In the genomic region with DNA sequence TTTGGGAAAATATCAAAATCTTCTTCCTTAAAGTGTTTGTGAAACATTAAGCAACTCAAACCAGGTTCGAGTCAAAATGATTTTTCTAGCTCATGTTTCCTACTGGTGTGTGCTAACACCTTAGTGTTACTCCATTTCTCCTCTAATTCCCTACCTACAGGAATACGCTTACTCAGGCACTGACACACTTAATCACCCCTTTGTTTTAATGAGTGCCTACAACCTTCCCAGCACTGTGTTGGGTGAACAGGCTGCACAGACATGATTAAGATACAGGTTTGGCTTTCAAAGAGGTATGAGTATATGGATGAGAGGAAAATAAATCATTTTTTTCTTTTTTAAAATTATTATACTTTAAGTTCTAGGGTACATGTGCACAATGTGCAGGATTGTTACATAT, we compare ENCODE assay signal across 41 cellular contexts. TPM values are rescaled to one million over a fixed set of nuclear protein-coding genes. Genes with fewer than 3 reads are reported as not detected.
"Had no signal": no experiment of that assay in that cellular context is flagged by ENCODE, and none has a peak within 500 bp of the region (broad histone marks: within the 10 kb centered on the region; RNA-seq: fewer than 3 reads in every experiment).

No MANE protein-coding gene starts in this region.

- H3K27me3 Mint-ChIP-seq: activated naive CD4-positive, alpha-beta T cell treated with anti-CD3 and anti-CD28 coated beads, Interleukin-2, amount 10 ng/mL, durations not matched to agents 7 days and 5 days; activated naive CD4-positive, alpha-beta T cell treated with anti-CD3 and anti-CD28 coated beads, Interleukin-2, amount 50 U/mL, for 24 hours; central memory CD8-positive, alpha-beta T cell had no signal

- H3K27ac Mint-ChIP-seq: activated naive CD4-positive, alpha-beta T cell treated with anti-CD3 and anti-CD28 coated beads for 36 hours; activated naive CD4-positive, alpha-beta T cell treated with anti-CD3 and anti-CD28 coated beads, Interleukin-2, amount 10 ng/mL, durations not matched to agents 7 days and 5 days; activated naive CD4-positive, alpha-beta T cell treated with anti-CD3 and anti-CD28 coated beads, Interleukin-2, amount 50 U/mL, for 24 hours; activated naive CD4-positive, alpha-beta T cell treated with anti-CD3 and anti-CD28 coated beads, Interleukin-2, amount 50 U/mL, for 72 hours; activated naive CD8-positive, alpha-beta T cell; activated naive CD8-positive, alpha-beta T cell treated with anti-CD3 and anti-CD28 coated beads for 36 hours; activated naive CD8-positive, alpha-beta T cell treated with anti-CD3 and anti-CD28 coated beads, Interleukin-2, amount 10 ng/mL, durations not matched to agents 7 days and 5 days; activated naive CD8-positive, alpha-beta T cell treated with anti-CD3 and anti-CD28 coated beads, Interleukin-2, amount 50 U/mL, for 24 hours; activated T-cell treated with anti-CD3 and anti-CD28 coated beads, Interleukin-2, amount 50 U/mL, for 24 hours; activated T-cell treated with anti-CD3 and anti-CD28 coated beads, Interleukin-2, amount 50 U/mL, for 72 hours; activated T-helper 1 cell treated with anti-CD3 and anti-CD28 coated beads, Interleukin-12 subunit alpha, Interleukin-12 subunit beta, Interleukin-2, Interleukin-4 antibody, amounts not matched to agents 30 ng/mL and 10 ng/mL and 1 ng/mL, durations not matched to agents 14 hours and 24 hours and 36 hours; activated T-helper 17 cell treated with anti-CD3 and anti-CD28 coated beads, Interleukin-2, amount 50 U/mL, for 72 hours; activated T-helper 2 cell treated with anti-CD3 and anti-CD28 coated beads, Interferon-gamma antibody, Interleukin-2, Interleukin-4, amounts not matched to agents 10 μg/mL and 5 μg/mL and 100 μg/mL, durations not matched to agents 14 hours and 24 hours and 36 hours; brain had no signal

- H3K4me1 Mint-ChIP-seq: activated naive CD4-positive, alpha-beta T cell treated with anti-CD3 and anti-CD28 coated beads, Interleukin-2, amount 10 ng/mL, durations not matched to agents 7 days and 5 days; activated naive CD4-positive, alpha-beta T cell treated with anti-CD3 and anti-CD28 coated beads, Interleukin-2, amount 50 U/mL, for 24 hours; activated naive CD8-positive, alpha-beta T cell treated with anti-CD3 and anti-CD28 coated beads for 36 hours; activated naive CD8-positive, alpha-beta T cell treated with anti-CD3 and anti-CD28 coated beads, Interleukin-2, amount 10 ng/mL, durations not matched to agents 7 days and 5 days; activated naive CD8-positive, alpha-beta T cell treated with anti-CD3 and anti-CD28 coated beads, Interleukin-2, amount 50 U/mL, for 24 hours; activated T-helper 17 cell treated with anti-CD3 and anti-CD28 coated beads, Interleukin-2, amount 50 U/mL, for 72 hours; brain; central memory CD8-positive, alpha-beta T cell had no signal

- H3K9me3 Mint-ChIP-seq: activated naive CD4-positive, alpha-beta T cell treated with anti-CD3 and anti-CD28 coated beads, Interleukin-2, amount 10 ng/mL, durations not matched to agents 7 days and 5 days; activated naive CD4-positive, alpha-beta T cell treated with anti-CD3 and anti-CD28 coated beads, Interleukin-2, amount 50 U/mL, for 24 hours; activated naive CD8-positive, alpha-beta T cell treated with anti-CD3 and anti-CD28 coated beads for 36 hours; activated naive CD8-positive, alpha-beta T cell treated with anti-CD3 and anti-CD28 coated beads, Interleukin-2, amount 50 U/mL, for 24 hours; activated T-cell treated with anti-CD3 and anti-CD28 coated beads, Interleukin-2, amount 50 U/mL, for 4 hours; activated T-helper 1 cell treated with anti-CD3 and anti-CD28 coated beads, Interleukin-12 subunit alpha, Interleukin-12 subunit beta, Interleukin-2, Interleukin-4 antibody, amounts not matched to agents 30 ng/mL and 10 ng/mL and 1 ng/mL, durations not matched to agents 14 hours and 24 hours and 36 hours; activated T-helper 17 cell treated with anti-CD3 and anti-CD28 coated beads, Interleukin-2, amount 50 U/mL, for 72 hours; activated T-helper 2 cell treated with anti-CD3 and anti-CD28 coated beads, Interferon-gamma antibody, Interleukin-2, Interleukin-4, amounts not matched to agents 10 μg/mL and 5 μg/mL and 100 μg/mL, durations not matched to agents 14 hours and 24 hours and 36 hours; central memory CD8-positive, alpha-beta T cell had no signal

- H3K9me3 ChIP-seq: adrenal gland, ascending aorta, body of pancreas had no signal

- H3K4me3 Mint-ChIP-seq: activated naive CD4-positive, alpha-beta T cell treated with anti-CD3 and anti-CD28 coated beads for 36 hours; activated naive CD4-positive, alpha-beta T cell treated with anti-CD3 and anti-CD28 coated beads, Interleukin-2, amount 10 ng/mL, durations not matched to agents 7 days and 5 days; activated naive CD4-positive, alpha-beta T cell treated with anti-CD3 and anti-CD28 coated beads, Interleukin-2, amount 50 U/mL, for 24 hours; activated naive CD8-positive, alpha-beta T cell; activated naive CD8-positive, alpha-beta T cell treated with anti-CD3 and anti-CD28 coated beads for 36 hours; activated naive CD8-positive, alpha-beta T cell treated with anti-CD3 and anti-CD28 coated beads, Interleukin-2, amount 10 ng/mL, durations not matched to agents 7 days and 5 days; activated naive CD8-positive, alpha-beta T cell treated with anti-CD3 and anti-CD28 coated beads, Interleukin-2, amount 50 U/mL, for 24 hours; activated T-cell treated with anti-CD3 and anti-CD28 coated beads, Interleukin-2, amount 50 U/mL, for 24 hours; activated T-cell treated with anti-CD3 and anti-CD28 coated beads, Interleukin-2, amount 50 U/mL, for 4 hours; activated T-cell treated with anti-CD3 and anti-CD28 coated beads, Interleukin-2, amount 50 U/mL, for 72 hours; activated T-helper 1 cell treated with anti-CD3 and anti-CD28 coated beads, Interleukin-12 subunit alpha, Interleukin-12 subunit beta, Interleukin-2, Interleukin-4 antibody, amounts not matched to agents 30 ng/mL and 10 ng/mL and 1 ng/mL, durations not matched to agents 14 hours and 24 hours and 36 hours; activated T-helper 17 cell treated with anti-CD3 and anti-CD28 coated beads, Interleukin-2, amount 50 U/mL, for 72 hours; brain; central memory CD8-positive, alpha-beta T cell had no signal

- H3K27ac ChIP-seq: adrenal gland, ascending aorta, body of pancreas, brain microvascular endothelial cell, cardiac muscle cell had no signal

- H3K4me3 ChIP-seq: adrenal gland, ascending aorta, body of pancreas, cardiac muscle cell had no signal

- H3K36me3 Mint-ChIP-seq: activated naive CD4-positive, alpha-beta T cell treated with anti-CD3 and anti-CD28 coated beads, Interleukin-2, amount 10 ng/mL, durations not matched to agents 7 days and 5 days; activated naive CD8-positive, alpha-beta T cell treated with anti-CD3 and anti-CD28 coated beads for 36 hours; brain had no signal

- ATAC-seq: activated naive CD4-positive, alpha-beta T cell treated with anti-CD3 and anti-CD28 coated beads, Interleukin-2, amount 50 U/mL, for 72 hours; activated naive CD8-positive, alpha-beta T cell treated with anti-CD3 and anti-CD28 coated beads, Interleukin-2, amount 50 U/mL, for 24 hours; activated T-cell treated with anti-CD3 and anti-CD28 coated beads, Interleukin-2, amount 50 U/mL, for 4 hours; activated T-cell treated with anti-CD3 and anti-CD28 coated beads, Interleukin-2, amount 50 U/mL, for 72 hours; activated T-helper 17 cell treated with anti-CD3 and anti-CD28 coated beads, Interleukin-2, amount 50 U/mL, for 72 hours; body of pancreas had no signal

- DNase-seq: activated effector memory CD4-positive, alpha-beta T cell treated with anti-CD3 and anti-CD28 coated beads, Interleukin-2, amount 50 U/mL, for 16 hours; activated effector memory CD4-positive, alpha-beta T cell treated with Interleukin-2 at 50 U/mL for 16 hours; activated gamma-delta T cell; activated gamma-delta T cell treated with Interleukin-2 at 50 U/mL for 16 hours; activated naive CD4-positive, alpha-beta T cell; activated naive CD4-positive, alpha-beta T cell treated with anti-CD3 and anti-CD28 coated beads for 36 hours; activated naive CD4-positive, alpha-beta T cell treated with anti-CD3 and anti-CD28 coated beads, Interleukin-2, amount 10 ng/mL, durations not matched to agents 7 days and 5 days; activated naive CD4-positive, alpha-beta T cell treated with anti-CD3 and anti-CD28 coated beads, Interleukin-2, amount 50 U/mL, for 16 hours; activated naive CD4-positive, alpha-beta T cell treated with Interleukin-2 at 50 U/mL for 16 hours; activated naive CD8-positive, alpha-beta T cell treated with anti-CD3 and anti-CD28 coated beads for 36 hours; activated naive CD8-positive, alpha-beta T cell treated with anti-CD3 and anti-CD28 coated beads, Interleukin-2, amount 10 ng/mL, durations not matched to agents 7 days and 5 days; activated naive CD8-positive, alpha-beta T cell treated with anti-CD3 and anti-CD28 coated beads, Interleukin-2, amount 50 U/mL, for 24 hours; activated T-cell treated with anti-CD3 and anti-CD28 coated beads for 4 hours; activated T-cell treated with anti-CD3 and anti-CD28 coated beads, Interleukin-2, amount 50 U/mL, for 1 hour; activated T-cell treated with anti-CD3 and anti-CD28 coated beads, Interleukin-2, amount 50 U/mL, for 24 hours; activated T-cell treated with anti-CD3 and anti-CD28 coated beads, Interleukin-2, amount 50 U/mL, for 4 hours; activated T-cell treated with anti-CD3 and anti-CD28 coated beads, Interleukin-2, amount 50 U/mL, for 48 hours; activated T-cell treated with anti-CD3 and anti-CD28 coated beads, Interleukin-2, amount 50 U/mL, for 72 hours; adrenal gland; amniotic stem cell; amygdala; anterior cingulate cortex; aorta; body of pancreas; brain microvascular endothelial cell; caudate nucleus; central memory CD4-positive, alpha-beta T cell; cerebellar nuclear complex had no signal

- H3K4me1 ChIP-seq: adrenal gland, ascending aorta had no signal

- FAIRE-seq: astrocyte had no signal

- H3K27me3 ChIP-seq: adrenal gland, ascending aorta, body of pancreas, brain microvascular endothelial cell, cardiac muscle cell had no signal

- H3K36me3 ChIP-seq: adrenal gland, ascending aorta, brain microvascular endothelial cell, cardiac muscle cell had no signal

RNA-seq across cellular contexts. Expression of gene PZP, which starts 15.6 kb away (rescaled TPM):
- total RNA-seq: activated naive CD4-positive, alpha-beta T cell treated with anti-CD3 and anti-CD28 coated beads for 36 hours; activated naive CD4-positive, alpha-beta T cell treated with anti-CD3 and anti-CD28 coated beads, Interleukin-2, amount 50 U/mL, for 72 hours; activated naive CD8-positive, alpha-beta T cell treated with anti-CD3 and anti-CD28 coated beads for 36 hours; activated naive CD8-positive, alpha-beta T cell treated with anti-CD3 and anti-CD28 coated beads, Interleukin-2, amount 10 ng/mL, durations not matched to agents 7 days and 5 days; activated T-cell treated with anti-CD3 and anti-CD28 coated beads, Interleukin-2, amount 50 U/mL, for 4 hours; activated T-cell treated with anti-CD3 and anti-CD28 coated beads, Interleukin-2, amount 50 U/mL, for 72 hours; activated T-helper 1 cell treated with anti-CD3 and anti-CD28 coated beads, Interleukin-12 subunit alpha, Interleukin-12 subunit beta, Interleukin-2, Interleukin-4 antibody, amounts not matched to agents 30 ng/mL and 10 ng/mL and 1 ng/mL, durations not matched to agents 14 hours and 24 hours and 36 hours; activated T-helper 17 cell treated with anti-CD3 and anti-CD28 coated beads, Interleukin-2, amount 50 U/mL, for 72 hours; activated T-helper 2 cell treated with anti-CD3 and anti-CD28 coated beads, Interferon-gamma antibody, Interleukin-2, Interleukin-4, amounts not matched to agents 10 μg/mL and 5 μg/mL and 100 μg/mL, durations not matched to agents 14 hours and 24 hours and 36 hours; ascending aorta; astrocyte; body of pancreas; cardiac muscle cell; cerebellum; chondrocyte had no signal
